In genomic region chr2:200411831-200412230, GRCh38 we compare ENCODE assay signal across 1 cellular context.
TF ChIP-seq lines count a peak whose summit lies in the region.

No MANE protein-coding gene starts in this region.

TF ChIP-seq in WTC11, 78 proteins besides CTCF, POLR2A, EP300 and RAD21 (continued from another document):
- TF ChIP-seq, protein P1, sequence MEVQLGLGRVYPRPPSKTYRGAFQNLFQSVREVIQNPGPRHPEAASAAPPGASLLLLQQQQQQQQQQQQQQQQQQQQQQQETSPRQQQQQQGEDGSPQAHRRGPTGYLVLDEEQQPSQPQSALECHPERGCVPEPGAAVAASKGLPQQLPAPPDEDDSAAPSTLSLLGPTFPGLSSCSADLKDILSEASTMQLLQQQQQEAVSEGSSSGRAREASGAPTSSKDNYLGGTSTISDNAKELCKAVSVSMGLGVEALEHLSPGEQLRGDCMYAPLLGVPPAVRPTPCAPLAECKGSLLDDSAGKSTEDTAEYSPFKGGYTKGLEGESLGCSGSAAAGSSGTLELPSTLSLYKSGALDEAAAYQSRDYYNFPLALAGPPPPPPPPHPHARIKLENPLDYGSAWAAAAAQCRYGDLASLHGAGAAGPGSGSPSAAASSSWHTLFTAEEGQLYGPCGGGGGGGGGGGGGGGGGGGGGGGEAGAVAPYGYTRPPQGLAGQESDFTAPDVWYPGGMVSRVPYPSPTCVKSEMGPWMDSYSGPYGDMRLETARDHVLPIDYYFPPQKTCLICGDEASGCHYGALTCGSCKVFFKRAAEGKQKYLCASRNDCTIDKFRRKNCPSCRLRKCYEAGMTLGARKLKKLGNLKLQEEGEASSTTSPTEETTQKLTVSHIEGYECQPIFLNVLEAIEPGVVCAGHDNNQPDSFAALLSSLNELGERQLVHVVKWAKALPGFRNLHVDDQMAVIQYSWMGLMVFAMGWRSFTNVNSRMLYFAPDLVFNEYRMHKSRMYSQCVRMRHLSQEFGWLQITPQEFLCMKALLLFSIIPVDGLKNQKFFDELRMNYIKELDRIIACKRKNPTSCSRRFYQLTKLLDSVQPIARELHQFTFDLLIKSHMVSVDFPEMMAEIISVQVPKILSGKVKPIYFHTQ (CRISPR knock-in tag; IDR thresholded peaks at IDR 0.05): no peak
- TF ChIP-seq TP53 (CRISPR knock-in tag; IDR thresholded peaks at IDR 0.05) (no peak), ATF1 (CRISPR knock-in tag; IDR thresholded peaks at IDR 0.05) (no peak), ZNF121 (CRISPR knock-in tag; IDR thresholded peaks at IDR 0.05) (no peak), ATF3 (CRISPR knock-in tag; conservative IDR thresholded peaks at IDR 0.05) (no peak), NFE2L1 (CRISPR knock-in tag; IDR thresholded peaks at IDR 0.05) (no peak), MYBL2 (CRISPR knock-in tag; IDR thresholded peaks at IDR 0.05) (no peak), GRHL2 (CRISPR knock-in tag; IDR thresholded peaks at IDR 0.05; ENCODE audit: insufficient replicate concordance, severe bottlenecking) (no peak), ZMAT4 (CRISPR knock-in tag; IDR thresholded peaks at IDR 0.05) (no peak)
- TF ChIP-seq, protein P2, sequence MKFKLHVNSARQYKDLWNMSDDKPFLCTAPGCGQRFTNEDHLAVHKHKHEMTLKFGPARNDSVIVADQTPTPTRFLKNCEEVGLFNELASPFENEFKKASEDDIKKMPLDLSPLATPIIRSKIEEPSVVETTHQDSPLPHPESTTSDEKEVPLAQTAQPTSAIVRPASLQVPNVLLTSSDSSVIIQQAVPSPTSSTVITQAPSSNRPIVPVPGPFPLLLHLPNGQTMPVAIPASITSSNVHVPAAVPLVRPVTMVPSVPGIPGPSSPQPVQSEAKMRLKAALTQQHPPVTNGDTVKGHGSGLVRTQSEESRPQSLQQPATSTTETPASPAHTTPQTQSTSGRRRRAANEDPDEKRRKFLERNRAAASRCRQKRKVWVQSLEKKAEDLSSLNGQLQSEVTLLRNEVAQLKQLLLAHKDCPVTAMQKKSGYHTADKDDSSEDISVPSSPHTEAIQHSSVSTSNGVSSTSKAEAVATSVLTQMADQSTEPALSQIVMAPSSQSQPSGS (CRISPR knock-in tag; IDR thresholded peaks at IDR 0.05; ENCODE audit: borderline replicate concordance, low read depth): no peak
